In the genomic region with DNA sequence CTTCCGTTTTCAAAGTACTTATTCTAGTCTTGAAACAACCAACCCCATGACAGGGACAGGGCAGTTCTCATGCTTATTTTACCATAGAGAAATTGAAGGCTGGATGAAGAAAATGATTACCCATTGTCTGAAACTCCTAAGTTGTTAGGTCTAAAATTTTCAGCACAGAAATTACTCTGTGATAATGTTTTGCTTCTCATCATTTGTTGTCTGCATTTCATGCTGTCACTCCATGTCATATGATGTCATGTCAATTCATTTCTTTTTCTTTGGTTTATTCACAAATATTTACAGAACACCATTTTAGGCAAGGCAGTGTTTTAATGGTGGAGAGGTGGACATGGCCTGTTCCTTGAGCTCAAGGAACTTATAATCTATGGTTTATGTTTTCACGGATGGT, we compare ENCODE assay signal across 21 cellular contexts.
"Had no signal": no experiment of that assay in that cellular context is flagged by ENCODE, and none has a peak within 500 bp of the region (broad histone marks: within the 10 kb centered on the region; RNA-seq: fewer than 3 reads in every experiment).

No MANE protein-coding gene starts in this region.

- H3K27me3 ChIP-seq: colonic mucosa, ovary, thyroid gland had no signal

- H3K27ac Mint-ChIP-seq: activated CD8-positive, alpha-beta T cell treated with anti-CD3 and anti-CD28 coated beads, Interleukin-2, amount 10 ng/mL, durations not matched to agents 7 days and 5 days; naive B cell had no signal

- H3K27ac ChIP-seq: colonic mucosa, dorsolateral prefrontal cortex, esophagus muscularis mucosa, hepatocyte, ovary, prostate gland, thyroid gland, VCaP had no signal

- ATAC-seq: activated CD8-positive, alpha-beta T cell treated with anti-CD3 and anti-CD28 coated beads, Interleukin-2, amount 10 ng/mL, durations not matched to agents 7 days and 5 days; left lobe of liver; SK-N-SH treated with all-trans-retinoic acid at 6 μM for 48 hours; stimulated activated naive CD8-positive, alpha-beta T cell treated with anti-CD3 and anti-CD28 coated beads, Interleukin-15, Interleukin-2, amounts not matched to agents 100 U/mL and 50 U/mL, for 24 hours had no signal

- H3K9me3 Mint-ChIP-seq: immature natural killer cell, naive B cell had no signal

- H3K27me3 Mint-ChIP-seq: naive B cell had no signal

- H3K4me1 ChIP-seq: colonic mucosa, esophagus muscularis mucosa, prostate gland, thyroid gland had no signal

- H3K36me3 Mint-ChIP-seq: naive B cell had no signal

- H3K4me3 ChIP-seq: colonic mucosa, dorsolateral prefrontal cortex, esophagus muscularis mucosa, hepatocyte, lung, ovary, prostate gland, thyroid gland had no signal

- H3K9me3 ChIP-seq: colonic mucosa, esophagus muscularis mucosa, ovary, prostate gland, thyroid gland had no signal

- H3K4me3 Mint-ChIP-seq: activated CD8-positive, alpha-beta T cell treated with anti-CD3 and anti-CD28 coated beads, Interleukin-2, amount 10 ng/mL, durations not matched to agents 7 days and 5 days; naive B cell had no signal

- H3K36me3 ChIP-seq: colonic mucosa, esophagus muscularis mucosa, ovary, prostate gland, thyroid gland had no signal

- DNase-seq: activated CD4-positive, CD25-positive, alpha-beta regulatory T cell treated with anti-CD3 and anti-CD28 coated beads, Interleukin-2, amount 50 U/mL, for 72 hours; activated CD8-positive, alpha-beta T cell treated with anti-CD3 and anti-CD28 coated beads, Interleukin-2, amount 10 ng/mL, durations not matched to agents 7 days and 5 days; activated naive CD4-positive, alpha-beta T cell treated with Interleukin-2 at 50 U/mL for 16 hours; activated T-cell treated with anti-CD3 and anti-CD28 coated beads, Interleukin-2, amount 50 U/mL, for 1 hour; amygdala; colonic mucosa; dorsolateral prefrontal cortex; glutamatergic neuron; immature natural killer cell; naive B cell; ovary; stimulated activated CD4-positive, alpha-beta T cell treated with anti-CD3 and anti-CD28 coated beads, Interleukin-4, amount 100 ng/mL, for 24 hours; stimulated activated naive CD8-positive, alpha-beta T cell treated with anti-CD3 and anti-CD28 coated beads, Interleukin-15, Interleukin-2, amounts not matched to agents 100 U/mL and 50 U/mL, for 24 hours; thyroid gland had no signal
